8 cellular contexts compared by ENCODE assay signal in the genomic region with DNA sequence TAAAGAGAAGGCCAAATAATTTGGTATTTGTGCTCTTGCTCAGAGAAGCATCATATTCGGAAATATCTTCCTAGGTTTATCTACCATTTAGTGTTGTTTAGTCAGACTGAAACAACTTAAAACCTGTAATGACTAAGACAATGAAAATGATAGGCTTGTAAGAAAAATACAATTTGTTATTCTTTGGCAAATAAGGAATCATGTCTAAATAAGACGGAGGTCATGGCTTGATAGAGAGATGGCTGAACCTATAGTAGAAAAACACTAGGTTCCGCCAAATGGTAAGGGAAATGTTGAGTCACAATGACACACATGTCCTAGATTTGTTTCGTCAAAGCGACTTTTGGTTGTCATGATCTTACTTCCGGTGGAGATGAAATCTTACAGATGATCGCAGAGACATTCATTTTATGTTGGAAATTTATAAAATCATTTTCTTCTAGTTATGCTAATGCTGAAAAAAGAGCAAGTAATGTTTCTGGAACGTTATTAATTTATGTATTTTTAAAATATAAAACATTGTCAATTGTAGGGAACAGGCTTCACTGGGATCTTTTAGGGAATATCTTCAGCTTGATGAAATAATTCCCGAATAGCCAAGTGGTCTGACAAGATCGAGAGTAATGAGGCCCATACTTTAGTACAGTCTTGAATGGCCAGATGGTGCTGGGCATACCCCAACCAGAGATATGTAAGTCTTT. TPM values are rescaled to one million over a fixed set of nuclear protein-coding genes. Genes with fewer than 3 reads are reported as not detected.
DNase-seq lines count a peak whose midpoint lies in the region; ATAC-seq and TF ChIP-seq lines count a peak whose summit lies in the region.

No MANE protein-coding gene starts in this region.

- H3K9me3 Mint-ChIP-seq in activated CD4-positive, alpha-beta T cell treated with anti-CD3 and anti-CD28 coated beads for 36 hours (ENCODE audit: low read depth) = no peaks in the 10 kb centered on the region
- no peaks in the 10 kb centered on the region for H3K9me3 Mint-ChIP-seq in progenitor cell of endocrine pancreas (ENCODE audit: low read depth)

- H3K36me3 Mint-ChIP-seq in activated CD4-positive, alpha-beta T cell treated with anti-CD3 and anti-CD28 coated beads for 36 hours (ENCODE audit: low read depth) = peaks cover 46% of the 10 kb centered on the region
- no peaks in the 10 kb centered on the region for H3K36me3 Mint-ChIP-seq in progenitor cell of endocrine pancreas (ENCODE audit: insufficient read depth)

- CTCF ChIA-PET in activated CD4-positive, alpha-beta T cell treated with anti-CD3 and anti-CD28 coated beads for 36 hours (lab: Charles Lee) = interaction anchor here (0.8 to 8.1 kb wide), 4 partner anchors 15 to 95 kb away, joined by 3 to 179 read pairs (median 4); no protein-coding TSS in a partner anchor

- TF ChIP-seq CTCF in Peyer's patch (IDR thresholded peaks at IDR 0.05) (no peak), progenitor cell of endocrine pancreas (IDR thresholded peaks at IDR 0.05; ENCODE audit: unreplicated experiment) (no peak)

- POLR2A ChIA-PET in activated CD4-positive, alpha-beta T cell treated with anti-CD3 and anti-CD28 coated beads for 36 hours (lab: Charles Lee) = interaction anchor here (0.8 to 1.9 kb wide), 6 partner anchors 23 to 132 kb away, joined by 3 to 28 read pairs (median 8); no protein-coding TSS in a partner anchor

- peak; percentile 37 for DNase-seq in activated CD4-positive, alpha-beta T cell treated with anti-CD3 and anti-CD28 coated beads for 36 hours
- no peak for DNase-seq in activated CD4-positive, alpha-beta T cell treated with anti-CD3 and anti-CD28 coated beads, Interleukin-2, amount 50 U/mL, for 1 hour
- DNase-seq in Peyer's patch (no peak), COLO829 (ENCODE audit: low spot score) (no peak), SJCRH30 (no peak), progenitor cell of endocrine pancreas (ENCODE audit: low spot score, unreplicated experiment) (no peak)
- DNase-seq in effector CD4-positive, alpha-beta T cell = peak; percentile 34

- peak overlapping the region; percentile 86 for H3K4me3 Mint-ChIP-seq in activated CD4-positive, alpha-beta T cell treated with anti-CD3 and anti-CD28 coated beads for 36 hours
- no peak overlapping the region for H3K4me3 Mint-ChIP-seq in progenitor cell of endocrine pancreas (ENCODE audit: low read depth)

- TF ChIP-seq POLR2A in Peyer's patch (IDR thresholded peaks at IDR 0.05) = peak; percentile 15 to 58

- ATAC-seq in activated CD4-positive, alpha-beta T cell treated with anti-CD3 and anti-CD28 coated beads for 36 hours = peak; percentile 9

- no peaks in the 10 kb centered on the region for H3K27me3 Mint-ChIP-seq in activated CD4-positive, alpha-beta T cell treated with anti-CD3 and anti-CD28 coated beads for 36 hours
- peaks cover 30% of the 10 kb centered on the region for H3K27me3 Mint-ChIP-seq in progenitor cell of endocrine pancreas

- H3K36me3 ChIP-seq in Peyer's patch (no peaks in the 10 kb centered on the region), SJCRH30 (no peaks in the 10 kb centered on the region)

- H3K27me3 ChIP-seq in Peyer's patch = no peaks in the 10 kb centered on the region
- no peaks in the 10 kb centered on the region for H3K27me3 ChIP-seq in SJCRH30

- H3K27ac ChIP-seq in Peyer's patch = peak overlapping the region; percentile 82 to 92 (median 86)
- peak overlapping the region in 20 of 21 experiments; percentile 67 to 90 (median 82) for H3K27ac ChIP-seq in skin epidermis
- H3K27ac ChIP-seq in SJCRH30 = no peak overlapping the region

- intact Hi-C loops in activated CD4-positive, alpha-beta T cell treated with anti-CD3 and anti-CD28 coated beads for 36 hours (cut with DNase I, micrococcal nuclease) = loop anchor here in 1 of 2 experiments (1.0 to 2.0 kb wide), 2 partner anchors 188 to 230 kb away; partner anchors contain the start of gene DDX50

- H3K4me1 ChIP-seq in Peyer's patch (no peaks in the 10 kb centered on the region), SJCRH30 (no peaks in the 10 kb centered on the region)

- H3K27ac Mint-ChIP-seq in activated CD4-positive, alpha-beta T cell treated with anti-CD3 and anti-CD28 coated beads for 36 hours = peak overlapping the region; percentile 99
- no peak overlapping the region for H3K27ac Mint-ChIP-seq in progenitor cell of endocrine pancreas

- H3K9me3 ChIP-seq in Peyer's patch = no peaks in the 10 kb centered on the region
- no peaks in the 10 kb centered on the region for H3K9me3 ChIP-seq in SJCRH30 (replicated peaks)

- peaks cover 66% of the 10 kb centered on the region for H3K4me1 Mint-ChIP-seq in activated CD4-positive, alpha-beta T cell treated with anti-CD3 and anti-CD28 coated beads for 36 hours
- H3K4me1 Mint-ChIP-seq in progenitor cell of endocrine pancreas (ENCODE audit: low read depth) = no peaks in the 10 kb centered on the region

- peak overlapping the region; percentile 44 to 47 (median 45) for H3K4me3 ChIP-seq in Peyer's patch
- peak overlapping the region; percentile 20 to 39 (median 35) for H3K4me3 ChIP-seq in skin epidermis
- H3K4me3 ChIP-seq in SJCRH30 = no peak overlapping the region

RNA-seq across cellular contexts. Expression of gene SRGN, which starts 1.0 kb away (rescaled TPM):
- 100 to 1,000 TPM; 375 to 400 TPM for total RNA-seq in activated CD4-positive, alpha-beta T cell treated with anti-CD3 and anti-CD28 coated beads for 36 hours
- total RNA-seq in Peyer's patch (100 to 1,000 TPM in 1 of 4 donors, 10 to 100 TPM in 3; 19.4 to 113 (median 28.1) TPM), progenitor cell of endocrine pancreas (not detected in 2 replicates)
- 0.51 and 0.59 TPM in 2 replicates for total RNA-seq in SJCRH30 (2014; rRNA removed; shearing (Covaris generic))

RNA-seq across cellular contexts. Expression of gene VPS26A, which starts 35.0 kb away (rescaled TPM):
- total RNA-seq in activated CD4-positive, alpha-beta T cell treated with anti-CD3 and anti-CD28 coated beads for 36 hours = 10 to 100 TPM; 27.1 to 32.2 TPM
- total RNA-seq in Peyer's patch = 10 to 100 TPM; 18.1 to 71.0 (median 24.8) TPM
- 19.6 and 25.3 TPM in 2 replicates for total RNA-seq in SJCRH30 (2014; rRNA removed; shearing (Covaris generic))
- 51.1 and 60.4 TPM in 2 replicates for total RNA-seq in progenitor cell of endocrine pancreas

Comparison
In these comparisons a context has a peak if more than half of its experiments do, and no peak if none do; other contexts are left out.
1. DNase-seq: peak in activated CD4-positive, alpha-beta T cell treated with anti-CD3 and anti-CD28 coated beads for 36 hours (single experiment) and effector CD4-positive, alpha-beta T cell (single experiment); none in activated CD4-positive, alpha-beta T cell treated with anti-CD3 and anti-CD28 coated beads, Interleukin-2, amount 50 U/mL, for 1 hour (single experiment), Peyer's patch (0 of 3), COLO829 (single experiment), SJCRH30 (0 of 2) and progenitor cell of endocrine pancreas (single experiment).
2. RNA of gene SRGN, which starts 1.0 kb away (total RNA-seq): 375 to 400 TPM in activated CD4-positive, alpha-beta T cell treated with anti-CD3 and anti-CD28 coated beads for 36 hours and 19.4 to 113 TPM in Peyer's patch; 0.51 to 0.59 TPM in SJCRH30 and not detected in progenitor cell of endocrine pancreas; every median in the first group is over 10 times any median in the second.